1 cellular context compared by ENCODE assay signal in the genomic region with DNA sequence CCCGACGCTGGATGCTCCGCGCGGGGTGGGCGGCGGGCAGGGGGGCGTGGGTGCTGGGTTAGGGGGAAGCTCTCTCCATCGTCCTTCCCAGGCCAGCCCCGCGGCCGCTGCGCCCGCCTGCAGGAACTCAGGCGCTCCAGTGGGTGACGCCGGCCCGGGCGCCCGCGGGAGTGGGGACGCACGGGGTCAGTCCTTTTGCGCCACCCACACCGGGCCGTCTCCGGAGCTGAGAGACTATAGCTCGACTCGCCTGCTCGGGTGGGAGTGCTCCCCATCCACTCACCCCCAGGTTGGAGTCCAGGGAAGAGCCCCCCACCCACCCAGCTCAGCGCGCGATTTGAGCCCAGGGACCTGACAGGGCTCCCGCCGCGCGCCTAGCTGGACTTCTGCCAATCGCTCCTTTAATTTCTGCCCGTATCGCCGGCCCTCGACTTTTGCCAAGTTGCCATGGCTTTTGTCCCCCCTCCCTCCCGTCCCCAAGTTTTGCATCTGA.
TF ChIP-seq lines count a peak whose summit lies in the region.

No MANE protein-coding gene starts in this region.

TF ChIP-seq in HEK293, 187 proteins besides CTCF, POLR2A, EP300 and RAD21 (continued from another document and continues in another):
- TF ChIP-seq, protein P1, sequence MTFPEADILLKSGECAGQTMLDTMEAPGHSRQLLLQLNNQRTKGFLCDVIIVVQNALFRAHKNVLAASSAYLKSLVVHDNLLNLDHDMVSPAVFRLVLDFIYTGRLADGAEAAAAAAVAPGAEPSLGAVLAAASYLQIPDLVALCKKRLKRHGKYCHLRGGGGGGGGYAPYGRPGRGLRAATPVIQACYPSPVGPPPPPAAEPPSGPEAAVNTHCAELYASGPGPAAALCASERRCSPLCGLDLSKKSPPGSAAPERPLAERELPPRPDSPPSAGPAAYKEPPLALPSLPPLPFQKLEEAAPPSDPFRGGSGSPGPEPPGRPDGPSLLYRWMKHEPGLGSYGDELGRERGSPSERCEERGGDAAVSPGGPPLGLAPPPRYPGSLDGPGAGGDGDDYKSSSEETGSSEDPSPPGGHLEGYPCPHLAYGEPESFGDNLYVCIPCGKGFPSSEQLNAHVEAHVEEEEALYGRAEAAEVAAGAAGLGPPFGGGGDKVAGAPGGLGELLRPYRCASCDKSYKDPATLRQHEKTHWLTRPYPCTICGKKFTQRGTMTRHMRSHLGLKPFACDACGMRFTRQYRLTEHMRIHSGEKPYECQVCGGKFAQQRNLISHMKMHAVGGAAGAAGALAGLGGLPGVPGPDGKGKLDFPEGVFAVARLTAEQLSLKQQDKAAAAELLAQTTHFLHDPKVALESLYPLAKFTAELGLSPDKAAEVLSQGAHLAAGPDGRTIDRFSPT (tag by site-specific recombination; IDR thresholded peaks at IDR 0.05), result no peak
- TF ChIP-seq ZNF157 (tag by site-specific recombination; IDR thresholded peaks at IDR 0.05) (no peak), ZNF292 (tag by site-specific recombination; IDR thresholded peaks at IDR 0.05; ENCODE audit: borderline replicate concordance, low read depth) (no peak), KLF9 (tag by site-specific recombination; IDR thresholded peaks at IDR 0.05; ENCODE audit: low read depth) (no peak), ZNF184 (tag by site-specific recombination; IDR thresholded peaks at IDR 0.05) (no peak), ZNF658 (tag by site-specific recombination; IDR thresholded peaks at IDR 0.05) (no peak), ZNF350 (tag by site-specific recombination; IDR thresholded peaks at IDR 0.05) (no peak), MYNN (tag by site-specific recombination; IDR thresholded peaks at IDR 0.05; ENCODE audit: borderline replicate concordance) (no peak), ZNF664 (tag by site-specific recombination; IDR thresholded peaks at IDR 0.05) (no peak), ZNF214 (tag by site-specific recombination; IDR thresholded peaks at IDR 0.05; ENCODE audit: borderline replicate concordance) (no peak), ZNF776 (tag by site-specific recombination; IDR thresholded peaks at IDR 0.05; ENCODE audit: borderline replicate concordance) (no peak), KLF10 (tag by site-specific recombination; IDR thresholded peaks at IDR 0.05) (no peak), KLF17 (tag by site-specific recombination; IDR thresholded peaks at IDR 0.05) (no peak), YY1 (tag by site-specific recombination; IDR thresholded peaks at IDR 0.05) (no peak), OSR2 (tag by site-specific recombination; IDR thresholded peaks at IDR 0.05) (no peak), IKZF3 (tag by site-specific recombination; IDR thresholded peaks at IDR 0.05) (0 out of 2 replicates have a peak, but pooled peaks have one; percentile 22), ZNF585B (tag by site-specific recombination; IDR thresholded peaks at IDR 0.05) (no peak), ZBTB6 (tag by site-specific recombination; IDR thresholded peaks at IDR 0.05) (no peak), ZNF37A (tag by site-specific recombination; IDR thresholded peaks at IDR 0.05) (no peak), ZNF362 (tag by site-specific recombination; IDR thresholded peaks at IDR 0.05) (no peak), ZNF645 (tag by site-specific recombination; IDR thresholded peaks at IDR 0.05) (no peak), ZNF280C (tag by site-specific recombination; IDR thresholded peaks at IDR 0.05) (no peak), KLF8 (tag by site-specific recombination; IDR thresholded peaks at IDR 0.05) (no peak), ZNF24 (tag by site-specific recombination; IDR thresholded peaks at IDR 0.05) (no peak), SALL2 (tag by site-specific recombination; IDR thresholded peaks at IDR 0.05; ENCODE audit: borderline replicate concordance) (no peak), ZNF544 (tag by site-specific recombination; IDR thresholded peaks at IDR 0.05) (no peak), SCRT2 (tag by site-specific recombination; IDR thresholded peaks at IDR 0.05) (no peak), ZNF558 (tag by site-specific recombination; IDR thresholded peaks at IDR 0.05) (no peak), ZNF335 (tag by site-specific recombination; conservative IDR thresholded peaks at IDR 0.05) (peak; percentile 93), ZNF354C (tag by site-specific recombination; IDR thresholded peaks at IDR 0.05; ENCODE audit: borderline replicate concordance, low read depth) (no peak), ZBTB44 (tag by site-specific recombination; IDR thresholded peaks at IDR 0.05) (no peak), KLF16 (tag by site-specific recombination; IDR thresholded peaks at IDR 0.05) (no peak), TCF7L2 (IDR thresholded peaks at IDR 0.05; ENCODE audit: borderline replicate concordance, low read depth, low read length) (no peak), ZNF621 (tag by site-specific recombination; IDR thresholded peaks at IDR 0.05) (no peak), ZNF624 (tag by site-specific recombination; IDR thresholded peaks at IDR 0.05) (no peak), ZNF138 (tag by site-specific recombination; IDR thresholded peaks at IDR 0.05; ENCODE audit: borderline replicate concordance) (no peak), ZSCAN5A (tag by site-specific recombination; IDR thresholded peaks at IDR 0.05) (no peak), BCL11A (tag by site-specific recombination; IDR thresholded peaks at IDR 0.05; ENCODE audit: low read depth) (no peak), ZNF175 (tag by site-specific recombination; IDR thresholded peaks at IDR 0.05) (no peak), ZNF610 (tag by site-specific recombination; IDR thresholded peaks at IDR 0.05; ENCODE audit: borderline replicate concordance) (no peak), ZNF19 (tag by site-specific recombination; IDR thresholded peaks at IDR 0.05; ENCODE audit: low read depth) (no peak)
- TF ChIP-seq, protein P2, sequence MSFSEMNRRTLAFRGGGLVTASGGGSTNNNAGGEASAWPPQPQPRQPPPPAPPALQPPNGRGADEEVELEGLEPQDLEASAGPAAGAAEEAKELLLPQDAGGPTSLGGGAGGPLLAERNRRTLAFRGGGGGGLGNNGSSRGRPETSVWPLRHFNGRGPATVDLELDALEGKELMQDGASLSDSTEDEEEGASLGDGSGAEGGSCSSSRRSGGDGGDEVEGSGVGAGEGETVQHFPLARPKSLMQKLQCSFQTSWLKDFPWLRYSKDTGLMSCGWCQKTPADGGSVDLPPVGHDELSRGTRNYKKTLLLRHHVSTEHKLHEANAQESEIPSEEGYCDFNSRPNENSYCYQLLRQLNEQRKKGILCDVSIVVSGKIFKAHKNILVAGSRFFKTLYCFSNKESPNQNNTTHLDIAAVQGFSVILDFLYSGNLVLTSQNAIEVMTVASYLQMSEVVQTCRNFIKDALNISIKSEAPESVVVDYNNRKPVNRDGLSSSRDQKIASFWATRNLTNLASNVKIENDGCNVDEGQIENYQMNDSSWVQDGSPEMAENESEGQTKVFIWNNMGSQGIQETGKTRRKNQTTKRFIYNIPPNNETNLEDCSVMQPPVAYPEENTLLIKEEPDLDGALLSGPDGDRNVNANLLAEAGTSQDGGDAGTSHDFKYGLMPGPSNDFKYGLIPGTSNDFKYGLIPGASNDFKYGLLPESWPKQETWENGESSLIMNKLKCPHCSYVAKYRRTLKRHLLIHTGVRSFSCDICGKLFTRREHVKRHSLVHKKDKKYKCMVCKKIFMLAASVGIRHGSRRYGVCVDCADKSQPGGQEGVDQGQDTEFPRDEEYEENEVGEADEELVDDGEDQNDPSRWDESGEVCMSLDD (tag by site-specific recombination; IDR thresholded peaks at IDR 0.05), result peak; percentile 52; the same call in 1 of the 2 replicates
- TF ChIP-seq, protein P3, sequence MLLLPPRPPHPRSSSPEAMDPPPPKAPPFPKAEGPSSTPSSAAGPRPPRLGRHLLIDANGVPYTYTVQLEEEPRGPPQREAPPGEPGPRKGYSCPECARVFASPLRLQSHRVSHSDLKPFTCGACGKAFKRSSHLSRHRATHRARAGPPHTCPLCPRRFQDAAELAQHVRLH (tag by site-specific recombination; IDR thresholded peaks at IDR 0.05), result no peak
- TF ChIP-seq, protein P4, sequence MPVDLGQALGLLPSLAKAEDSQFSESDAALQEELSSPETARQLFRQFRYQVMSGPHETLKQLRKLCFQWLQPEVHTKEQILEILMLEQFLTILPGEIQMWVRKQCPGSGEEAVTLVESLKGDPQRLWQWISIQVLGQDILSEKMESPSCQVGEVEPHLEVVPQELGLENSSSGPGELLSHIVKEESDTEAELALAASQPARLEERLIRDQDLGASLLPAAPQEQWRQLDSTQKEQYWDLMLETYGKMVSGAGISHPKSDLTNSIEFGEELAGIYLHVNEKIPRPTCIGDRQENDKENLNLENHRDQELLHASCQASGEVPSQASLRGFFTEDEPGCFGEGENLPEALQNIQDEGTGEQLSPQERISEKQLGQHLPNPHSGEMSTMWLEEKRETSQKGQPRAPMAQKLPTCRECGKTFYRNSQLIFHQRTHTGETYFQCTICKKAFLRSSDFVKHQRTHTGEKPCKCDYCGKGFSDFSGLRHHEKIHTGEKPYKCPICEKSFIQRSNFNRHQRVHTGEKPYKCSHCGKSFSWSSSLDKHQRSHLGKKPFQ (tag by site-specific recombination; IDR thresholded peaks at IDR 0.05), result no peak
